Comparison of ENCODE assay signal across 16 cellular contexts in genomic region chr2:40228296-40228695, GRCh38.
DNase-seq lines count a peak whose midpoint lies in the region; ATAC-seq and TF ChIP-seq lines count a peak whose summit lies in the region.
"Had no signal": no experiment of that assay in that cellular context is flagged by ENCODE, and none has a peak within 500 bp of the region (broad histone marks: within the 10 kb centered on the region; RNA-seq: fewer than 3 reads in every experiment).

No MANE protein-coding gene starts in this region.

- H3K4me3 Mint-ChIP-seq in CD8-positive, alpha-beta memory T cell = no peak overlapping the region
- H3K4me3 Mint-ChIP-seq: CD14-positive monocyte; CD4-positive, alpha-beta memory T cell had no signal

- CTCF ChIA-PET in CD8-positive, alpha-beta memory T cell (lab: Charles Lee) = no interaction called here

- WGBS in right cardiac atrium = 59% methylated on average over 3 of the region's 3 CpGs

- ATAC-seq in Right ventricle myocardium superior (ENCODE audit: poor library complexity) = peak; percentile 34
- ATAC-seq in right cardiac atrium = no peak
- ATAC-seq in GM21360 (IDR thresholded peaks at IDR 0.05; ENCODE audit: unreplicated experiment) = no peak

- H3K9ac ChIP-seq in rectal smooth muscle tissue (ENCODE audit: low read length) = no peak overlapping the region
- H3K9ac ChIP-seq: BLaER1 had no signal

- DNase-seq in Right ventricle myocardium superior = no peak
- no peak for DNase-seq in right cardiac atrium
- DNase-seq in NCI-H446 (lab: John Stamatoyannopoulos, UW) = peak; percentile 72 to 91
- DNase-seq in left ventricle myocardium inferior = no peak
- no peak for DNase-seq in activated CD4-positive, alpha-beta T cell treated with anti-CD3 and anti-CD28 coated beads for 1 hour
- DNase-seq in CD8-positive, alpha-beta memory T cell = no peak
- DNase-seq: 8988T; Calu3; CD4-positive, alpha-beta memory T cell; DMS79 treated with DMSO at 0.1 percent for 48 hours; GF-D8 had no signal

- H3K27me3 ChIP-seq in right cardiac atrium (ENCODE audit: control insufficient read depth, insufficient read depth) = no peaks in the 10 kb centered on the region
- no peaks in the 10 kb centered on the region for H3K27me3 ChIP-seq in left ventricle myocardium inferior (ENCODE audit: low read depth)
- H3K27me3 ChIP-seq in rectal smooth muscle tissue (ENCODE audit: control insufficient read depth, insufficient read depth, low read length) = no peaks in the 10 kb centered on the region
- H3K27me3 ChIP-seq in CD8-positive, alpha-beta memory T cell (ENCODE audit: insufficient read depth, low read length, poor library complexity, severe bottlenecking) = no peaks in the 10 kb centered on the region
- H3K27me3 ChIP-seq: BLaER1 had no signal

- intact Hi-C loops in Right ventricle myocardium superior (cut with DNase I) = no loop called here
- intact Hi-C loops in right cardiac atrium (cut with DNase I) = no loop called here
- intact Hi-C loops in left ventricle myocardium inferior (cut with micrococcal nuclease) = no loop called here

- no peaks in the 10 kb centered on the region for H3K36me3 ChIP-seq in left ventricle myocardium inferior
- no peaks in the 10 kb centered on the region for H3K36me3 ChIP-seq in rectal smooth muscle tissue (ENCODE audit: control insufficient read depth, insufficient read depth, low read length)
- no peaks in the 10 kb centered on the region for H3K36me3 ChIP-seq in CD8-positive, alpha-beta memory T cell (ENCODE audit: insufficient read depth, low read length)
- H3K36me3 ChIP-seq: BLaER1, HAP-1 had no signal

- POLR2A ChIA-PET in CD8-positive, alpha-beta memory T cell (lab: Charles Lee) = no interaction called here

- TF ChIP-seq CTCF in left ventricle myocardium inferior (IDR thresholded peaks at IDR 0.05; ENCODE audit: borderline replicate concordance) = no peak

- no peaks in the 10 kb centered on the region for H3K36me3 Mint-ChIP-seq in CD8-positive, alpha-beta memory T cell
- H3K36me3 Mint-ChIP-seq: CD4-positive, alpha-beta memory T cell had no signal

- H3K9me3 ChIP-seq in right cardiac atrium (ENCODE audit: control insufficient read depth, low read length) (no peaks in the 10 kb centered on the region), left ventricle myocardium inferior (replicated peaks) (no peaks in the 10 kb centered on the region)
- H3K9me3 ChIP-seq in CD8-positive, alpha-beta memory T cell (ENCODE audit: low read length) = no peaks in the 10 kb centered on the region
- H3K9me3 ChIP-seq: HAP-1 had no signal

- H3K4me1 ChIP-seq in right cardiac atrium (ENCODE audit: control insufficient read depth, insufficient read depth, low read length) = no peaks in the 10 kb centered on the region
- peaks cover 78% of the 10 kb centered on the region for H3K4me1 ChIP-seq in left ventricle myocardium inferior
- peaks cover 15% of the 10 kb centered on the region for H3K4me1 ChIP-seq in rectal smooth muscle tissue (ENCODE audit: control insufficient read depth, insufficient read depth, low read length)
- no peaks in the 10 kb centered on the region for H3K4me1 ChIP-seq in CD8-positive, alpha-beta memory T cell (ENCODE audit: insufficient read depth, low read length)
- H3K4me1 ChIP-seq: BLaER1 had no signal

- no peaks in the 10 kb centered on the region for H3K4me1 Mint-ChIP-seq in CD8-positive, alpha-beta memory T cell
- H3K4me1 Mint-ChIP-seq: CD4-positive, alpha-beta memory T cell had no signal

- no peak overlapping the region for H3K27ac ChIP-seq in right cardiac atrium (ENCODE audit: low read length)
- H3K27ac ChIP-seq in left ventricle myocardium inferior (replicated peaks) = peak overlapping the region; percentile 43
- peak overlapping the region; percentile 17 for H3K27ac ChIP-seq in rectal smooth muscle tissue (ENCODE audit: low read depth, low read length)
- no peak overlapping the region for H3K27ac ChIP-seq in CD8-positive, alpha-beta memory T cell (ENCODE audit: low read depth, low read length)
- H3K27ac ChIP-seq: BLaER1 had no signal

- no peak overlapping the region for H3K27ac Mint-ChIP-seq in CD8-positive, alpha-beta memory T cell
- H3K27ac Mint-ChIP-seq: CD14-positive monocyte; CD4-positive, alpha-beta memory T cell had no signal

- H3K4me3 ChIP-seq in right cardiac atrium (ENCODE audit: low read length) (no peak overlapping the region), left ventricle myocardium inferior (no peak overlapping the region), rectal smooth muscle tissue (ENCODE audit: low read length) (no peak overlapping the region)
- no peak overlapping the region for H3K4me3 ChIP-seq in CD8-positive, alpha-beta memory T cell (ENCODE audit: low read length)
- H3K4me3 ChIP-seq: BLaER1, HAP-1 had no signal

- H3K9me3 Mint-ChIP-seq in CD8-positive, alpha-beta memory T cell = peaks cover 0 to 11% (median under 1%) of the 10 kb centered on the region in 5 donors

- no peaks in the 10 kb centered on the region for H3K27me3 Mint-ChIP-seq in CD8-positive, alpha-beta memory T cell
- H3K27me3 Mint-ChIP-seq: CD4-positive, alpha-beta memory T cell had no signal

Comparison
In these comparisons a context has a peak if more than half of its experiments do, and no peak if none do; other contexts are left out.
1. H3K27ac ChIP-seq: peak in left ventricle myocardium inferior (single experiment) and rectal smooth muscle tissue (single experiment); none in right cardiac atrium (single experiment) and CD8-positive, alpha-beta memory T cell (single experiment).
2. DNase-seq: peak in NCI-H446 (2 of 2); none in Right ventricle myocardium superior (single experiment), right cardiac atrium (0 of 3), left ventricle myocardium inferior (single experiment), activated CD4-positive, alpha-beta T cell treated with anti-CD3 and anti-CD28 coated beads for 1 hour (single experiment) and CD8-positive, alpha-beta memory T cell (0 of 5).